Comparison of ENCODE assay signal across 18 cellular contexts in genomic region chr6:10140121-10140520, GRCh38.
DNase-seq lines count a peak whose midpoint lies in the region; ATAC-seq, FAIRE-seq and TF ChIP-seq lines count a peak whose summit lies in the region.
"Had no signal": no experiment of that assay in that cellular context is flagged by ENCODE, and none has a peak within 500 bp of the region (broad histone marks: within the 10 kb centered on the region; RNA-seq: fewer than 3 reads in every experiment).

No MANE protein-coding gene starts in this region.

- H3T11ph ChIP-seq in H9 (ENCODE audit: low read length), result no peak overlapping the region

- H4K5ac ChIP-seq in H9 (ENCODE audit: insufficient read length, low read depth, low read length) (no peak overlapping the region), H1 (ENCODE audit: insufficient read length, low read depth, low read length) (no peak overlapping the region)

- no peak overlapping the region for H3K23ac ChIP-seq in H9 (ENCODE audit: insufficient read length, low read depth, low read length)
- H3K23ac ChIP-seq in H1 (ENCODE audit: insufficient read length), result no peak overlapping the region

- no peak for TF ChIP-seq POLR2A in H1 (IDR thresholded peaks at IDR 0.05; ENCODE audit: control extremely low read depth in 1 of 2, low read depth in 2 of 2, low read length in 2 of 2)

- no CpG with 5 or more reads among the region's 3 CpGs for WGBS in H9 (ENCODE audit: extremely low coverage, insufficient read length, low lambda C conversion rate)
- 75% methylated on average over 3 of the region's 3 CpGs; no CpG with 5 or more reads in 1 of the 2 experiments for WGBS in H1 (ENCODE audit: extremely low coverage in 1 of 2, insufficient coverage in 1 of 2, insufficient read length in 1 of 2, insufficient replicate concordance in 2 of 2, low coverage in 1 of 2, low lambda C conversion rate in 2 of 2, missing lambda C conversion rate in 1 of 2), 2 experiments

- peaks cover 6 to 22% of the 10 kb centered on the region in 2 experiments for H3K4me1 Mint-ChIP-seq in H9
- no peaks in the 10 kb centered on the region for H3K4me1 Mint-ChIP-seq in T-helper 17 cell
- H3K4me1 Mint-ChIP-seq: CD4-positive, CD25-positive, alpha-beta regulatory T cell had no signal

- H3K9me3 ChIP-seq in H9 (ENCODE audit: control insufficient read depth, low read depth, low read length) (no peaks in the 10 kb centered on the region), RWPE2 (ENCODE audit: severe bottlenecking) (peaks cover 7% of the 10 kb centered on the region), H1 (ENCODE audit: insufficient read depth in 2 of 2, low read depth in 1 of 2, low read length in 1 of 2) (no peaks in the 10 kb centered on the region; a peak in 1 of 4 replicates), T-helper 17 cell (ENCODE audit: control insufficient read depth, low read length, poor library complexity, severe bottlenecking) (no peaks in the 10 kb centered on the region)

- no peaks in the 10 kb centered on the region for H3K4me1 ChIP-seq in H9 (ENCODE audit: insufficient read depth, low read length)
- peaks cover 55% of the 10 kb centered on the region for H3K4me1 ChIP-seq in RWPE2 (ENCODE audit: insufficient read depth, poor library complexity, severe bottlenecking)
- no peaks in the 10 kb centered on the region for H3K4me1 ChIP-seq in H1 (replicated peaks in 1 of 4; ENCODE audit: control insufficient read depth in 3 of 4, insufficient read depth in 4 of 4, low read length in 3 of 4)

- TF ChIP-seq CTCF in H9 (conservative IDR thresholded peaks at IDR 0.05) (no peak), RWPE2 (IDR thresholded peaks at IDR 0.05; ENCODE audit: poor library complexity, severe bottlenecking) (no peak), H1 (IDR thresholded peaks at IDR 0.05; ENCODE audit: control extremely low read depth in 1 of 3, insufficient read depth in 1 of 3, low read depth in 1 of 3, low read length in 3 of 3) (no peak)

- H3K27ac ChIP-seq in H9 (ENCODE audit: insufficient read length, low read depth, low read length), result no peak overlapping the region
- peak overlapping the region; percentile 59 for H3K27ac ChIP-seq in RWPE2 (ENCODE audit: poor library complexity, severe bottlenecking)
- no peak overlapping the region for H3K27ac ChIP-seq in H1 (ENCODE audit: low read depth, low read length)

- H3K27ac Mint-ChIP-seq in H9 (no peak overlapping the region), T-helper 17 cell (no peak overlapping the region)
- H3K27ac Mint-ChIP-seq: CD4-positive, CD25-positive, alpha-beta regulatory T cell had no signal

- H3K18ac ChIP-seq in H9 (ENCODE audit: insufficient read length, low read depth, low read length), result no peak overlapping the region
- H3K18ac ChIP-seq in H1 (ENCODE audit: extremely low read depth, low read length), result no peak overlapping the region

- no peak for ATAC-seq in RWPE2 (ENCODE audit: low read depth)
- no peak for ATAC-seq in T-helper 17 cell
- ATAC-seq: Right ventricle myocardium inferior had no signal

- H4K8ac ChIP-seq in H9 (replicated peaks; ENCODE audit: insufficient read length, low read depth, low read length) (no peak overlapping the region), H1 (ENCODE audit: extremely low read depth, insufficient read depth, low read length) (no peak overlapping the region)

- no peak overlapping the region for H3K4me2 ChIP-seq in H9 (ENCODE audit: insufficient read depth, insufficient read length, low read length)
- H3K4me2 ChIP-seq in H1 (ENCODE audit: insufficient read depth in 1 of 2, low read depth in 2 of 2, low read length in 2 of 2), result no peak overlapping the region

- H3K79me2 ChIP-seq in H9 (ENCODE audit: insufficient read depth, low read length) (no peaks in the 10 kb centered on the region), H1 (ENCODE audit: control insufficient read depth in 1 of 2, insufficient read depth in 2 of 2, low read length in 2 of 2) (no peaks in the 10 kb centered on the region)

- no peak for DNase-seq in H9
- no peak for DNase-seq in RWPE2 (ENCODE audit: low spot score)
- no peak for DNase-seq in H1 (ENCODE audit: low read depth in 1 of 2, low spot score in 2 of 2)
- DNase-seq in renal cortical epithelial cell (ENCODE audit: low read depth), result peak; percentile 19
- no peak for DNase-seq in AML-193 (lab: John Stamatoyannopoulos, UW)
- DNase-seq in T-helper 17 cell, result no peak
- DNase-seq in LoVo (ENCODE audit: low spot score), result no peak
- DNase-seq: CD4-positive, CD25-positive, alpha-beta regulatory T cell; DMS79; HCEC 1CT; KG1; MV-4-11; NCI-H226; NCI-H524; NCI-H774 had no signal

- H3K4me3 ChIP-seq in RWPE2 (ENCODE audit: severe bottlenecking), result no peak overlapping the region
- no peak overlapping the region for H3K4me3 ChIP-seq in H1 (ENCODE audit: extremely low read depth in 1 of 4, insufficient read depth in 2 of 4, low read depth in 3 of 4, low read length in 4 of 4)

- no peak for TF ChIP-seq RAD21 in H1 (IDR thresholded peaks at IDR 0.05 in 1 of 2, conservative IDR thresholded peaks at IDR 0.05 in 1 of 2; ENCODE audit: low read depth in 2 of 2, low read length in 2 of 2)

- H2BK12ac ChIP-seq in H9 (ENCODE audit: insufficient read length, low read depth, low read length) (no peak overlapping the region), H1 (ENCODE audit: low read depth, low read length) (no peak overlapping the region)

- H3K56ac ChIP-seq in H9 (ENCODE audit: insufficient read length, low read depth, low read length) (no peak overlapping the region), H1 (replicated peaks; ENCODE audit: insufficient read length, low read depth, low read length) (no peak overlapping the region)

- no peaks in the 10 kb centered on the region for H4K20me1 ChIP-seq in H9 (ENCODE audit: control insufficient read depth, insufficient read depth, insufficient read length)
- H4K20me1 ChIP-seq in H1 (replicated peaks in 1 of 2; ENCODE audit: control insufficient read depth in 1 of 2, insufficient read depth in 2 of 2, low read length in 2 of 2), result no peaks in the 10 kb centered on the region

- no peak overlapping the region for H2BK15ac ChIP-seq in H9 (ENCODE audit: low read depth, low read length)
- no peak overlapping the region for H2BK15ac ChIP-seq in H1 (ENCODE audit: low read length)

- H2BK120ac ChIP-seq in H9 (ENCODE audit: low read depth, low read length, poor library complexity, severe bottlenecking) (no peak overlapping the region), H1 (replicated peaks; ENCODE audit: low read depth, low read length) (no peak overlapping the region)

- H2AFZ ChIP-seq in H9 (ENCODE audit: low read length) (peak overlapping the region; percentile 22), H1 (ENCODE audit: low read length) (peak overlapping the region; percentile 64)

- H4K91ac ChIP-seq in H9 (ENCODE audit: insufficient read length, low read depth, low read length), result no peak overlapping the region
- no peak overlapping the region for H4K91ac ChIP-seq in H1 (replicated peaks; ENCODE audit: insufficient read length, low read length)

- H3K27me3 Mint-ChIP-seq in H9 (ENCODE audit: low read depth) (no peaks in the 10 kb centered on the region), T-helper 17 cell (peaks cover 16% of the 10 kb centered on the region)
- H3K27me3 Mint-ChIP-seq: CD4-positive, CD25-positive, alpha-beta regulatory T cell had no signal

- POLR2A ChIA-PET in H1 (lab: Charles Lee; ENCODE audit: partially characterized antibody), result no interaction called here

- H3K36me3 Mint-ChIP-seq in H9 (ENCODE audit: insufficient read depth in 1 of 3, low read depth in 3 of 3) (peaks cover 1 to 2% (median 2%) of the 10 kb centered on the region in 3 experiments; a peak in 4 of 7 replicates), T-helper 17 cell (ENCODE audit: low read depth) (no peaks in the 10 kb centered on the region)
- H3K36me3 Mint-ChIP-seq: CD4-positive, CD25-positive, alpha-beta regulatory T cell had no signal

- H2AK5ac ChIP-seq in H9 (ENCODE audit: insufficient read length, low read length) (no peak overlapping the region), H1 (ENCODE audit: low read depth, low read length) (no peak overlapping the region)

- no peaks in the 10 kb centered on the region for H3K27me3 ChIP-seq in H9 (ENCODE audit: insufficient read depth, low read length)
- no peaks in the 10 kb centered on the region for H3K27me3 ChIP-seq in RWPE2 (ENCODE audit: insufficient read depth, poor library complexity, severe bottlenecking)
- no peaks in the 10 kb centered on the region for H3K27me3 ChIP-seq in H1 (replicated peaks in 1 of 4; ENCODE audit: control insufficient read depth in 3 of 4, extremely low read depth in 1 of 4, insufficient read depth in 3 of 4, low read length in 3 of 4)

- H3K14ac ChIP-seq in H9 (ENCODE audit: insufficient read depth, low read length), result no peak overlapping the region
- H3K14ac ChIP-seq in H1 (ENCODE audit: insufficient read length), result no peak overlapping the region

- H2BK20ac ChIP-seq in H9 (ENCODE audit: low read depth, low read length, poor library complexity, severe bottlenecking) (no peak overlapping the region), H1 (ENCODE audit: low read length) (no peak overlapping the region)

- H3K79me1 ChIP-seq in H9 (ENCODE audit: insufficient read depth, low read depth, low read length, poor library complexity, severe bottlenecking) (no peaks in the 10 kb centered on the region), H1 (ENCODE audit: low read depth, low read length) (no peaks in the 10 kb centered on the region)

- H3K36me3 ChIP-seq in RWPE2 (ENCODE audit: low read depth) (no peaks in the 10 kb centered on the region), H1 (ENCODE audit: control insufficient read depth in 2 of 4, insufficient read depth in 4 of 4, low read length in 3 of 4) (no peaks in the 10 kb centered on the region)

- H3K4ac ChIP-seq in H9 (ENCODE audit: low read depth, low read length) (no peak overlapping the region), H1 (replicated peaks; ENCODE audit: insufficient read length, low read depth, low read length) (no peak overlapping the region)

- no peak for TF ChIP-seq EP300 in H1 (IDR thresholded peaks at IDR 0.05; ENCODE audit: borderline replicate concordance in 1 of 2, low read depth in 2 of 2, low read length in 2 of 2)

- no peak overlapping the region for H3K9ac ChIP-seq in H9 (ENCODE audit: extremely low read depth, insufficient read length, low read length)
- H3K9ac ChIP-seq in H1 (replicated peaks in 1 of 4; ENCODE audit: extremely low read depth in 1 of 4, low read depth in 3 of 4, low read length in 3 of 4), result no peak overlapping the region

- CTCF ChIA-PET in H1 (lab: Charles Lee; ENCODE audit: partially characterized antibody), result interaction anchor here (0.6 kb wide), 2 partner anchors 123 to 182 kb away, joined by 3 read pairs; no protein-coding TSS in a partner anchor

- H3K4me3 Mint-ChIP-seq in H9 (no peak overlapping the region), T-helper 17 cell (no peak overlapping the region)
- H3K4me3 Mint-ChIP-seq: CD4-positive, CD25-positive, alpha-beta regulatory T cell had no signal

- H2BK5ac ChIP-seq in H9 (ENCODE audit: insufficient read length, low read length) (no peak overlapping the region), H1 (ENCODE audit: low read depth, low read length) (no peak overlapping the region)

- peaks cover 1 to 5% of the 10 kb centered on the region in 2 experiments for H3K9me3 Mint-ChIP-seq in H9

- H3K23me2 ChIP-seq in H9 (ENCODE audit: insufficient read length, low read depth, low read length, poor library complexity, severe bottlenecking), result no peaks in the 10 kb centered on the region
- no peaks in the 10 kb centered on the region for H3K23me2 ChIP-seq in H1 (ENCODE audit: low read depth, low read length)

- FAIRE-seq in H1 (lab: Jason Lieb, UNC), result no peak
- FAIRE-seq: HTR-8/SVneo, RCC 7860 had no signal
